In genomic region chr10:13001887-13002212, GRCh38 we compare ENCODE assay signal across 12 cellular contexts. TPM values are rescaled to one million over a fixed set of nuclear protein-coding genes. Genes with fewer than 3 reads are reported as not detected.
DNase-seq lines count a peak whose midpoint lies in the region; ATAC-seq and TF ChIP-seq lines count a peak whose summit lies in the region.
"Had no signal": no experiment of that assay in that cellular context is flagged by ENCODE, and none has a peak within 500 bp of the region (broad histone marks: within the 10 kb centered on the region; RNA-seq: fewer than 3 reads in every experiment).

No MANE protein-coding gene starts in this region.

- H3K9me3 ChIP-seq in A673 (ENCODE audit: low read depth, low read length, poor library complexity, severe bottlenecking), result no peaks in the 10 kb centered on the region
- H3K9me3 ChIP-seq in OCI-LY3 (ENCODE audit: insufficient read depth, low read length), result no peaks in the 10 kb centered on the region
- no peaks in the 10 kb centered on the region for H3K9me3 ChIP-seq in fibroblast of lung (ENCODE audit: control insufficient read depth, insufficient read depth, low read depth, low read length)
- no peaks in the 10 kb centered on the region for H3K9me3 ChIP-seq in ovary

- H3K27ac ChIP-seq in A673 (ENCODE audit: low read depth, low read length, poor library complexity, severe bottlenecking) (no peak overlapping the region), OCI-LY3 (ENCODE audit: low read length) (no peak overlapping the region), fibroblast of lung (ENCODE audit: insufficient read depth, low read length) (no peak overlapping the region), ovary (peak overlapping the region in 1 of 2 donors; percentile 51)
- H3K27ac ChIP-seq: VCaP had no signal

- CTCF ChIA-PET in A673 (lab: Charles Lee), result no interaction called here

- H3K4me3 ChIP-seq in A673 (ENCODE audit: low read depth, low read length, poor library complexity, severe bottlenecking), result peak overlapping the region; percentile 46
- H3K4me3 ChIP-seq in OCI-LY3 (ENCODE audit: low read length), result peak overlapping the region; percentile 68
- H3K4me3 ChIP-seq in fibroblast of lung (replicated peaks in 1 of 4; ENCODE audit: control extremely low read depth in 1 of 4, insufficient read depth in 1 of 4, low read depth in 3 of 4, low read length in 4 of 4), result peak overlapping the region in 2 of 4 experiments; percentile 17 to 37
- H3K4me3 ChIP-seq in ovary, result peak overlapping the region; percentile 42

- no peak for TF ChIP-seq EP300 in ovary (IDR thresholded peaks at IDR 0.05)

- no peak for TF ChIP-seq CTCF in A673 (conservative IDR thresholded peaks at IDR 0.05; ENCODE audit: low read depth, low read length)
- no peak for TF ChIP-seq CTCF in OCI-LY3 (IDR thresholded peaks at IDR 0.05; ENCODE audit: low read depth, low read length)
- TF ChIP-seq CTCF in fibroblast of lung (conservative IDR thresholded peaks at IDR 0.05 in 1 of 2, IDR thresholded peaks at IDR 0.05 in 1 of 2; ENCODE audit: low read depth in 1 of 2, low read length in 2 of 2), result no peak
- no peak for TF ChIP-seq CTCF in ovary (IDR thresholded peaks at IDR 0.05)

- H3K4me1 ChIP-seq in A673 (ENCODE audit: insufficient read depth, low read length, poor library complexity, severe bottlenecking), result no peaks in the 10 kb centered on the region
- peaks cover 7% of the 10 kb centered on the region for H3K4me1 ChIP-seq in OCI-LY3 (ENCODE audit: low read length)
- no peaks in the 10 kb centered on the region for H3K4me1 ChIP-seq in fibroblast of lung (ENCODE audit: control insufficient read depth, extremely low read depth, insufficient read depth, low read length)
- H3K4me1 ChIP-seq in ovary (ENCODE audit: insufficient read depth), result peaks cover 1% of the 10 kb centered on the region

- H3K4me2 ChIP-seq in OCI-LY3 (ENCODE audit: low read length), result peak overlapping the region; percentile 52
- H3K4me2 ChIP-seq in fibroblast of lung (ENCODE audit: extremely low read depth, insufficient read depth, low read length), result peak overlapping the region; percentile 62

- ATAC-seq in HG02870 (IDR thresholded peaks at IDR 0.05; ENCODE audit: unreplicated experiment), result no peak

- BruUV-seq in A673 (replicated peaks; lab: Mats Ljungman, UMichigan), result no TSS peak

- DNase-seq in A673 (ENCODE audit: low spot score) (no peak), fibroblast of lung (ENCODE audit: low read depth in 2 of 2) (no peak), ovary (no peak), NCI-H1436 (lab: John Stamatoyannopoulos, UW) (no peak), UCSD-AML1 (lab: John Stamatoyannopoulos, UW; ENCODE audit: unreplicated experiment) (no peak), ecto neural progenitor cell (ENCODE audit: low spot score) (no peak)
- DNase-seq: C1 segment of cervical spinal cord, foreskin melanocyte, MV-4-11 had no signal

- H2AFZ ChIP-seq in OCI-LY3 (ENCODE audit: low read depth, low read length) (no peak overlapping the region), fibroblast of lung (ENCODE audit: low read length) (no peak overlapping the region)

- POLR2A ChIA-PET in A673 (lab: Charles Lee; ENCODE audit: low non-redundant PET), result no interaction called here

- H3K9ac ChIP-seq in OCI-LY3 (ENCODE audit: low read length) (no peak overlapping the region), fibroblast of lung (ENCODE audit: insufficient read depth, low read length) (no peak overlapping the region)

- 1 to 2% (median 2%) methylated on average over 8 to 9 of the region's 9 CpGs for WGBS in ovary, 3 donors

- H4K20me1 ChIP-seq in OCI-LY3 (ENCODE audit: insufficient read depth, low read length), result no peaks in the 10 kb centered on the region
- no peaks in the 10 kb centered on the region for H4K20me1 ChIP-seq in fibroblast of lung (ENCODE audit: control insufficient read depth, extremely low read depth, insufficient read depth, low read length)

- no peak for TF ChIP-seq POLR2A in ovary (IDR thresholded peaks at IDR 0.05)

- intact Hi-C loops in A673 (cut with micrococcal nuclease; ENCODE audit: unreplicated experiment), result no loop called here
- intact Hi-C loops in ovary (cut with DNase I), result no loop called here

- H3K79me2 ChIP-seq in OCI-LY3 (ENCODE audit: low read length) (no peaks in the 10 kb centered on the region), fibroblast of lung (ENCODE audit: control insufficient read depth, insufficient read depth, low read length) (no peaks in the 10 kb centered on the region)

- H3K27me3 ChIP-seq in A673 (replicated peaks; ENCODE audit: insufficient read depth, low read depth, low read length, poor library complexity) (peaks cover 3% of the 10 kb centered on the region), OCI-LY3 (ENCODE audit: low read depth, low read length) (no peaks in the 10 kb centered on the region; the same call in 1 of the 2 replicates), fibroblast of lung (ENCODE audit: control insufficient read depth, insufficient read depth, low read length) (peaks cover 4% of the 10 kb centered on the region), ovary (no peaks in the 10 kb centered on the region)

- no peaks in the 10 kb centered on the region for H3K36me3 ChIP-seq in A673 (ENCODE audit: insufficient read depth, low read length, poor library complexity, severe bottlenecking)
- H3K36me3 ChIP-seq in OCI-LY3 (replicated peaks; ENCODE audit: low read depth, low read length), result no peaks in the 10 kb centered on the region
- no peaks in the 10 kb centered on the region for H3K36me3 ChIP-seq in fibroblast of lung (ENCODE audit: control insufficient read depth, insufficient read depth, low read length)
- no peaks in the 10 kb centered on the region for H3K36me3 ChIP-seq in ovary

RNA-seq across cellular contexts. Expression of gene CCDC3, which starts 0.3 kb away (rescaled TPM):
- total RNA-seq in A673 (2021) (2.8 and 3.0 TPM in 2 replicates), fibroblast of lung (0.26 and 0.33 TPM in 2 replicates), ovary (100 to 1,000 TPM in 2 of 7 donors, 10 to 100 TPM in 5; 14.3 to 173 (median 32.7) TPM)
- polyA plus RNA-seq in fibroblast of lung (0.36 and 0.65 TPM in 2 replicates), ovary (100 to 1,000 TPM in 1 of 2 donors, 10 to 100 TPM in 1; 74.7 to 190 TPM)
- polyA plus RNA-seq in fibroblast of lung (2012), result 0.30 and 0.37 TPM in 2 replicates
- polyA minus RNA-seq in fibroblast of lung (ENCODE audit: low replicate concordance), result 0.15 and 1.8 TPM in 2 replicates
